34 cellular contexts compared by ENCODE assay signal in genomic region chr18:77164762-77165485, GRCh38. TPM values are rescaled to one million over a fixed set of nuclear protein-coding genes. Genes with fewer than 3 reads are reported as not detected.
DNase-seq lines count a peak whose midpoint lies in the region; ATAC-seq and TF ChIP-seq lines count a peak whose summit lies in the region.
"Had no signal": no experiment of that assay in that cellular context is flagged by ENCODE, and none has a peak within 500 bp of the region (broad histone marks: within the 10 kb centered on the region; RNA-seq: fewer than 3 reads in every experiment).

No MANE protein-coding gene starts in this region.

- H3K4me1 ChIP-seq in left ventricle myocardium inferior, result peaks cover 3% of the 10 kb centered on the region
- no peaks in the 10 kb centered on the region for H3K4me1 ChIP-seq in right cardiac atrium (ENCODE audit: control insufficient read depth, insufficient read depth, low read length)
- H3K4me1 ChIP-seq: gastrocnemius medialis, lower lobe of right lung, pancreas had no signal

- no peaks in the 10 kb centered on the region for H3K36me3 ChIP-seq in left ventricle myocardium inferior
- H3K36me3 ChIP-seq: gastrocnemius medialis, lower lobe of right lung, pancreas, thoracic aorta had no signal

- no peak for DNase-seq in left ventricle myocardium inferior
- DNase-seq in right cardiac atrium, result no peak
- peak; percentile 68 for DNase-seq in glomerular visceral epithelial cell (ENCODE audit: extremely low spot score)
- DNase-seq in natural killer cell treated with Interleukin-12 subunit alpha and Interleukin-12 subunit beta and Interleukin-15 and Interleukin-18, amount 100 ng/mL, for 72 hours (ENCODE audit: low spot score), result no peak
- no peak for DNase-seq in NCI-H128 (lab: John Stamatoyannopoulos, UW; ENCODE audit: unreplicated experiment)
- DNase-seq in COR-L47 (lab: John Stamatoyannopoulos, UW), result no peak
- DNase-seq: activated CD4-positive, CD25-positive, alpha-beta regulatory T cell treated with anti-CD3 and anti-CD28 coated beads, Interleukin-2, amount 50 U/mL, for 72 hours; activated CD8-positive, alpha-beta memory T cell treated with anti-CD3 and anti-CD28 coated beads, Interleukin-2, amount 50 U/mL, for 48 hours; activated CD8-positive, alpha-beta T cell treated with anti-CD3 and anti-CD28 coated beads for 36 hours; activated naive CD4-positive, alpha-beta T cell treated with anti-CD3 and anti-CD28 coated beads for 36 hours; Calu3; DND-41; GF-D8; GOT3; lower lobe of right lung; naive thymus-derived CD8-positive, alpha-beta T cell; NCI-H1417; NCI-H2081; NCI-H226; NCI-H69; pancreas; SHP77; T-helper 2 cell had no signal

- no peaks in the 10 kb centered on the region for H3K9me3 ChIP-seq in left ventricle myocardium inferior (replicated peaks)
- no peaks in the 10 kb centered on the region for H3K9me3 ChIP-seq in right cardiac atrium (ENCODE audit: control insufficient read depth, low read length)
- H3K9me3 ChIP-seq: gastrocnemius medialis, lower lobe of right lung, pancreas, thoracic aorta had no signal

- H3K4me1 Mint-ChIP-seq in natural killer cell treated with Interleukin-12 subunit alpha and Interleukin-12 subunit beta and Interleukin-15 and Interleukin-18, amount 100 ng/mL, for 72 hours (ENCODE audit: low read depth in 2 of 2), result peaks cover 15 to 23% of the 10 kb centered on the region in 2 donors

- H3K27ac Mint-ChIP-seq in natural killer cell treated with Interleukin-12 subunit alpha and Interleukin-12 subunit beta and Interleukin-15 and Interleukin-18, amount 100 ng/mL, for 72 hours, result peak overlapping the region; percentile 27 to 75
- H3K27ac Mint-ChIP-seq: activated CD8-positive, alpha-beta T cell treated with anti-CD3 and anti-CD28 coated beads for 36 hours; activated naive CD4-positive, alpha-beta T cell treated with anti-CD3 and anti-CD28 coated beads for 36 hours; activated T-helper 1 cell treated with anti-CD3 and anti-CD28 coated beads, Interleukin-12 subunit alpha, Interleukin-12 subunit beta, Interleukin-2, Interleukin-4 antibody, amounts not matched to agents 30 ng/mL and 10 ng/mL and 1 ng/mL, durations not matched to agents 14 hours and 24 hours and 36 hours had no signal

- no peaks in the 10 kb centered on the region for H3K9me3 Mint-ChIP-seq in natural killer cell treated with Interleukin-12 subunit alpha and Interleukin-12 subunit beta and Interleukin-15 and Interleukin-18, amount 100 ng/mL, for 72 hours
- H3K9me3 Mint-ChIP-seq: activated CD8-positive, alpha-beta T cell treated with anti-CD3 and anti-CD28 coated beads for 36 hours; activated naive CD4-positive, alpha-beta T cell treated with anti-CD3 and anti-CD28 coated beads for 36 hours; activated T-helper 1 cell treated with anti-CD3 and anti-CD28 coated beads, Interleukin-12 subunit alpha, Interleukin-12 subunit beta, Interleukin-2, Interleukin-4 antibody, amounts not matched to agents 30 ng/mL and 10 ng/mL and 1 ng/mL, durations not matched to agents 14 hours and 24 hours and 36 hours; naive thymus-derived CD8-positive, alpha-beta T cell; stimulated activated naive CD8-positive, alpha-beta T cell treated with anti-CD3 and anti-CD28 coated beads, Interleukin-15, Interleukin-2, amounts not matched to agents 100 ng/mL and 50 ng/mL, for 24 hours had no signal

- no peaks in the 10 kb centered on the region for H3K36me3 Mint-ChIP-seq in natural killer cell treated with Interleukin-12 subunit alpha and Interleukin-12 subunit beta and Interleukin-15 and Interleukin-18, amount 100 ng/mL, for 72 hours
- H3K36me3 Mint-ChIP-seq: brain; naive thymus-derived CD8-positive, alpha-beta T cell had no signal

- H3K4me3 Mint-ChIP-seq in natural killer cell treated with Interleukin-12 subunit alpha and Interleukin-12 subunit beta and Interleukin-15 and Interleukin-18, amount 100 ng/mL, for 72 hours, result no peak overlapping the region
- H3K4me3 Mint-ChIP-seq: activated CD8-positive, alpha-beta T cell treated with anti-CD3 and anti-CD28 coated beads for 36 hours; activated naive CD4-positive, alpha-beta T cell treated with anti-CD3 and anti-CD28 coated beads for 36 hours; activated T-helper 1 cell treated with anti-CD3 and anti-CD28 coated beads, Interleukin-12 subunit alpha, Interleukin-12 subunit beta, Interleukin-2, Interleukin-4 antibody, amounts not matched to agents 30 ng/mL and 10 ng/mL and 1 ng/mL, durations not matched to agents 14 hours and 24 hours and 36 hours; CD14-positive monocyte; stimulated activated naive CD8-positive, alpha-beta T cell treated with anti-CD3 and anti-CD28 coated beads, Interleukin-15, Interleukin-2, amounts not matched to agents 100 ng/mL and 50 ng/mL, for 24 hours had no signal

- H3K4me3 ChIP-seq in left ventricle myocardium inferior (no peak overlapping the region), right cardiac atrium (ENCODE audit: low read length) (no peak overlapping the region)
- H3K4me3 ChIP-seq: gastrocnemius medialis, lower lobe of right lung, pancreas, smooth muscle cell, thoracic aorta had no signal

- H3K27me3 ChIP-seq in left ventricle myocardium inferior (ENCODE audit: low read depth), result peaks cover 36% of the 10 kb centered on the region
- no peaks in the 10 kb centered on the region for H3K27me3 ChIP-seq in right cardiac atrium (ENCODE audit: control insufficient read depth, insufficient read depth)
- H3K27me3 ChIP-seq: pancreas had no signal

- intact Hi-C loops in left ventricle myocardium inferior (cut with micrococcal nuclease), result no loop called here
- intact Hi-C loops in right cardiac atrium (cut with DNase I), result no loop called here

- no peak for TF ChIP-seq CTCF in left ventricle myocardium inferior (IDR thresholded peaks at IDR 0.05; ENCODE audit: borderline replicate concordance)

- peaks cover 0 to 3% of the 10 kb centered on the region in 2 donors for H3K27me3 Mint-ChIP-seq in natural killer cell treated with Interleukin-12 subunit alpha and Interleukin-12 subunit beta and Interleukin-15 and Interleukin-18, amount 100 ng/mL, for 72 hours

- peak overlapping the region; percentile 27 for H3K27ac ChIP-seq in left ventricle myocardium inferior (replicated peaks)
- H3K27ac ChIP-seq in right cardiac atrium (ENCODE audit: low read length), result no peak overlapping the region
- H3K27ac ChIP-seq: gastrocnemius medialis, KMS-11, lower lobe of right lung, pancreas, thoracic aorta had no signal

- WGBS in right cardiac atrium, result 86% methylated on average over 20 of the region's 20 CpGs

- ATAC-seq in right cardiac atrium, result no peak
- ATAC-seq in natural killer cell treated with Interleukin-12 subunit alpha and Interleukin-12 subunit beta and Interleukin-15 and Interleukin-18, amount 100 ng/mL, for 72 hours, result no peak
- ATAC-seq in GM21825 (IDR thresholded peaks at IDR 0.05; ENCODE audit: unreplicated experiment), result no peak
- no peak for ATAC-seq in HG02970 (IDR thresholded peaks at IDR 0.05; ENCODE audit: low FRiP score, unreplicated experiment)
- ATAC-seq: activated CD8-positive, alpha-beta T cell treated with anti-CD3 and anti-CD28 coated beads for 36 hours; lower lobe of right lung had no signal

RNA-seq across cellular contexts. Expression of gene MBP, which starts 32.3 kb away (rescaled TPM):
- total RNA-seq in left ventricle myocardium inferior (35.0 TPM), right cardiac atrium (10 to 100 TPM; 14.6 to 26.4 (median 19.6) TPM)
- 10.5 TPM for polyA plus RNA-seq in right cardiac atrium
- total RNA-seq in natural killer cell treated with Interleukin-12 subunit alpha and Interleukin-12 subunit beta and Interleukin-15 and Interleukin-18, amount 100 ng/mL, for 72 hours, result 10 to 100 TPM; 62.5 to 77.6 TPM
- total RNA-seq: A172 had no signal
